1 cellular context compared by ENCODE assay signal in the genomic region with DNA sequence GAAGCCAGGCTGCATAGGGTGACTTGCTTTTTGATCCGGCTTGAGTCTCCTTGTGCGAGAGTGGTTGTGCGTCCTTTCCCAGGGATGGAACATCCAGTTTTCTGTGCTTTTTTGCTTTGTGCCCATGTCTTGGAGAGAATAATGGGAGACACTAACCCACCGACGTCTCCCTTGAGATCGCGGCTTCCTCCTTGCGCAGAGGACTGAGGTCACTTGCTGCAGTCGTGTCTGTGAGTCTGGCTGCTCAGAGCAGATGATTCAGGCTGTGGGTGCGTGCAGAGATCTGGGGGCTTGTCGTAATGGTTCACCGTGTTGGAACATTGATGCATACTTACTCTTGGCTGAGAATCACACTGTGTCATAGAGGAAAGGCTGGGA.
TF ChIP-seq lines count a peak whose summit lies in the region.

No MANE protein-coding gene starts in this region.

TF ChIP-seq in GM23338, 12 proteins besides CTCF, POLR2A, EP300 and RAD21 (continued from another document):
- TF ChIP-seq, protein P1, sequence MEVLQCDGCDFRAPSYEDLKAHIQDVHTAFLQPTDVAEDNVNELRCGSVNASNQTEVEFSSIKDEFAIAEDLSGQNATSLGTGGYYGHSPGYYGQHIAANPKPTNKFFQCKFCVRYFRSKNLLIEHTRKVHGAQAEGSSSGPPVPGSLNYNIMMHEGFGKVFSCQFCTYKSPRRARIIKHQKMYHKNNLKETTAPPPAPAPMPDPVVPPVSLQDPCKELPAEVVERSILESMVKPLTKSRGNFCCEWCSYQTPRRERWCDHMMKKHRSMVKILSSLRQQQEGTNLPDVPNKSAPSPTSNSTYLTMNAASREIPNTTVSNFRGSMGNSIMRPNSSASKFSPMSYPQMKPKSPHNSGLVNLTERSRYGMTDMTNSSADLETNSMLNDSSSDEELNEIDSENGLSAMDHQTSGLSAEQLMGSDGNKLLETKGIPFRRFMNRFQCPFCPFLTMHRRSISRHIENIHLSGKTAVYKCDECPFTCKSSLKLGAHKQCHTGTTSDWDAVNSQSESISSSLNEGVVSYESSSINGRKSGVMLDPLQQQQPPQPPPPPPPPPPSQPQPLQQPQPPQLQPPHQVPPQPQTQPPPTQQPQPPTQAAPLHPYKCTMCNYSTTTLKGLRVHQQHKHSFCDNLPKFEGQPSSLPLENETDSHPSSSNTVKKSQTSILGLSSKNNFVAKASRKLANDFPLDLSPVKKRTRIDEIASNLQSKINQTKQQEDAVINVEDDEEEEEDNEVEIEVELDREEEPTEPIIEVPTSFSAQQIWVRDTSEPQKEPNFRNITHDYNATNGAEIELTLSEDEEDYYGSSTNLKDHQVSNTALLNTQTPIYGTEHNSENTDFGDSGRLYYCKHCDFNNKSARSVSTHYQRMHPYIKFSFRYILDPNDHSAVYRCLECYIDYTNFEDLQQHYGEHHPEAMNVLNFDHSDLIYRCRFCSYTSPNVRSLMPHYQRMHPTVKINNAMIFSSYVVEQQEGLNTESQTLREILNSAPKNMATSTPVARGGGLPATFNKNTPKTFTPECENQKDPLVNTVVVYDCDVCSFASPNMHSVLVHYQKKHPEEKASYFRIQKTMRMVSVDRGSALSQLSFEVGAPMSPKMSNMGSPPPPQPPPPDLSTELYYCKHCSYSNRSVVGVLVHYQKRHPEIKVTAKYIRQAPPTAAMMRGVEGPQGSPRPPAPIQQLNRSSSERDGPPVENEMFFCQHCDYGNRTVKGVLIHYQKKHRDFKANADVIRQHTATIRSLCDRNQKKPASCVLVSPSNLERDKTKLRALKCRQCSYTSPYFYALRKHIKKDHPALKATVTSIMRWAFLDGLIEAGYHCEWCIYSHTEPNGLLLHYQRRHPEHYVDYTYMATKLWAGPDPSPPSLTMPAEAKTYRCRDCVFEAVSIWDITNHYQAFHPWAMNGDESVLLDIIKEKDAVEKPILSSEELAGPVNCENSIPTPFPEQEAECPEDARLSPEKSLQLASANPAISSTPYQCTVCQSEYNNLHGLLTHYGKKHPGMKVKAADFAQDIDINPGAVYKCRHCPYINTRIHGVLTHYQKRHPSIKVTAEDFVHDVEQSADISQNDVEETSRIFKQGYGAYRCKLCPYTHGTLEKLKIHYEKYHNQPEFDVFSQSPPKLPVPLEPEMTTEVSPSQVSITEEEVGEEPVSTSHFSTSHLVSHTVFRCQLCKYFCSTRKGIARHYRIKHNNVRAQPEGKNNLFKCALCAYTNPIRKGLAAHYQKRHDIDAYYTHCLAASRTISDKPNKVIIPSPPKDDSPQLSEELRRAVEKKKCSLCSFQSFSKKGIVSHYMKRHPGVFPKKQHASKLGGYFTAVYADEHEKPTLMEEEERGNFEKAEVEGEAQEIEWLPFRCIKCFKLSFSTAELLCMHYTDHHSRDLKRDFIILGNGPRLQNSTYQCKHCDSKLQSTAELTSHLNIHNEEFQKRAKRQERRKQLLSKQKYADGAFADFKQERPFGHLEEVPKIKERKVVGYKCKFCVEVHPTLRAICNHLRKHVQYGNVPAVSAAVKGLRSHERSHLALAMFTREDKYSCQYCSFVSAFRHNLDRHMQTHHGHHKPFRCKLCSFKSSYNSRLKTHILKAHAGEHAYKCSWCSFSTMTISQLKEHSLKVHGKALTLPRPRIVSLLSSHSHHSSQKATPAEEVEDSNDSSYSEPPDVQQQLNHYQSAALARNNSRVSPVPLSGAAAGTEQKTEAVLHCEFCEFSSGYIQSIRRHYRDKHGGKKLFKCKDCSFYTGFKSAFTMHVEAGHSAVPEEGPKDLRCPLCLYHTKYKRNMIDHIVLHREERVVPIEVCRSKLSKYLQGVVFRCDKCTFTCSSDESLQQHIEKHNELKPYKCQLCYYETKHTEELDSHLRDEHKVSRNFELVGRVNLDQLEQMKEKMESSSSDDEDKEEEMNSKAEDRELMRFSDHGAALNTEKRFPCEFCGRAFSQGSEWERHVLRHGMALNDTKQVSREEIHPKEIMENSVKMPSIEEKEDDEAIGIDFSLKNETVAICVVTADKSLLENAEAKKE (CRISPR knock-in tag; IDR thresholded peaks at IDR 0.05) = no peak
- TF ChIP-seq EZH2 (IDR thresholded peaks at IDR 0.05; ENCODE audit: low read depth, unreplicated experiment) = peak; percentile 66
